Comparison of ENCODE assay signal across 13 cellular contexts in the genomic region with DNA sequence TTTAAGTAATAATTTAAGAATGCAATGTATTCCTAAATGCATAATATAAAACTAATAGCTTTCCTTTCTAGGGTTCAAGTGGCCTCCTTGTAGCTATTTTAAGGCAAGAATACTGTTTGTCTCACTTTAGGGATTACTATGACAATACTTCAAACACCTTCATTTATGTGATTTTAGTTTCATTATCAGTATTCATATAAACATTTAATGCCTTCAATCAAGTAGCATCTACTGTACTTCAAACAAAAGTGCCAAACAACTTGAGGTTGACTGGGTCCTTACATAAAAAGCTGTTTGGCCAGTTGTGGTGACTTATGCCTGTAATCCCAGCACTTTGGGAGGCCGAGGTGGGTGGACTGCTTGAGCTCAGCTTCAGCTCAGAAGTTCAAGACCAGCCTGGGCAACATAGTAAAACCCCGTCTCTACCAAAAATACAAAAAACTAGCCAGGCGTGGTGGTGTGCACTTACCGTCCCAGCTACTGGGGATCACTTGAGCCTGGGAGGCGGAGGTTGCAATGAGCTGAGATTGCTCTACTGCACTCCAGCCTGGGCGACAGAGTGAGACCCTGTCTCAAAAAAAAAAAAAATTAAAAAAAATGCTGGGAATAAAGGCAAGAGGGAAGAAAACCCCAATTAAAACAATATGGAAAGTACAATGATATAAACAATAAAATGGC. TPM values are rescaled to one million over a fixed set of nuclear protein-coding genes. Genes with fewer than 3 reads are reported as not detected.
DNase-seq lines count a peak whose midpoint lies in the region; ATAC-seq and TF ChIP-seq lines count a peak whose summit lies in the region.
"Had no signal": no experiment of that assay in that cellular context is flagged by ENCODE, and none has a peak within 500 bp of the region (broad histone marks: within the 10 kb centered on the region; RNA-seq: fewer than 3 reads in every experiment).

No MANE protein-coding gene starts in this region.

- no peaks in the 10 kb centered on the region for H3K27me3 Mint-ChIP-seq in activated CD4-positive, alpha-beta T cell treated with anti-CD3 and anti-CD28 coated beads, Interleukin-2, amount 10 ng/mL, durations not matched to agents 24 days and 14 days
- H3K27me3 Mint-ChIP-seq in naive thymus-derived CD8-positive, alpha-beta T cell, result no peaks in the 10 kb centered on the region
- H3K27me3 Mint-ChIP-seq: activated CD4-positive, alpha-beta T cell treated with anti-CD3 and anti-CD28 coated beads, Interleukin-2, amount 10 ng/mL, durations not matched to agents 7 days and 5 days had no signal

- ATAC-seq in GM21529 (IDR thresholded peaks at IDR 0.05; ENCODE audit: unreplicated experiment), result peak; percentile 39
- ATAC-seq in HG03469 (IDR thresholded peaks at IDR 0.05; ENCODE audit: unreplicated experiment), result peak; percentile 28
- ATAC-seq in naive thymus-derived CD8-positive, alpha-beta T cell, result peak in 1 of 2 donors; percentile 42
- ATAC-seq: left colon had no signal

- H3K4me3 Mint-ChIP-seq in activated CD4-positive, alpha-beta T cell treated with anti-CD3 and anti-CD28 coated beads, Interleukin-2, amount 10 ng/mL, durations not matched to agents 24 days and 14 days, result peak overlapping the region; percentile 23
- H3K4me3 Mint-ChIP-seq in naive thymus-derived CD8-positive, alpha-beta T cell, result peak overlapping the region in 7 of 10 donors; percentile 28 to 55 (median 36)
- H3K4me3 Mint-ChIP-seq: activated CD4-positive, alpha-beta T cell treated with anti-CD3 and anti-CD28 coated beads, Interleukin-2, amount 10 ng/mL, durations not matched to agents 7 days and 5 days had no signal

- POLR2A ChIA-PET in naive thymus-derived CD8-positive, alpha-beta T cell (lab: Charles Lee), result interaction anchor here (0.9 to 2.6 kb wide), 2 partner anchors 8 to 34 kb away, joined by 5 to 14 read pairs; a partner anchor contains a TSS

- H3K4me1 ChIP-seq in vagina, result peaks cover 55% of the 10 kb centered on the region

- H3K9me3 Mint-ChIP-seq in activated CD4-positive, alpha-beta T cell treated with anti-CD3 and anti-CD28 coated beads, Interleukin-2, amount 10 ng/mL, durations not matched to agents 24 days and 14 days, result no peaks in the 10 kb centered on the region
- no peaks in the 10 kb centered on the region for H3K9me3 Mint-ChIP-seq in naive thymus-derived CD8-positive, alpha-beta T cell
- H3K9me3 Mint-ChIP-seq: activated CD4-positive, alpha-beta T cell treated with anti-CD3 and anti-CD28 coated beads, Interleukin-2, amount 10 ng/mL, durations not matched to agents 7 days and 5 days had no signal

- DNase-seq in activated CD4-positive, alpha-beta T cell treated with anti-CD3 and anti-CD28 coated beads, Interleukin-2, amount 10 ng/mL, durations not matched to agents 24 days and 14 days, result no peak
- no peak for DNase-seq in activated CD4-positive, alpha-beta T cell treated with anti-CD3 and anti-CD28 coated beads, Interleukin-2, amount 50 U/mL, for 4 hours
- peak in 1 of 10 donors; percentile 15 for DNase-seq in naive thymus-derived CD8-positive, alpha-beta T cell
- DNase-seq in vagina (ENCODE audit: extremely low spot score in 2 of 2) (no peak), iPS-NIHi7 (ENCODE audit: extremely low spot score) (no peak), Kasumi-1 (lab: John Stamatoyannopoulos, UW) (no peak)
- DNase-seq: activated CD4-positive, alpha-beta T cell treated with anti-CD3 and anti-CD28 coated beads, Interleukin-2, amount 10 ng/mL, durations not matched to agents 7 days and 5 days; left colon; SHP77 treated with DMSO at 0.1 percent for 48 hours; transverse colon had no signal

- H3K36me3 ChIP-seq in vagina, result no peaks in the 10 kb centered on the region
- H3K36me3 ChIP-seq: transverse colon had no signal

- peak overlapping the region; percentile 78 for H3K27ac Mint-ChIP-seq in activated CD4-positive, alpha-beta T cell treated with anti-CD3 and anti-CD28 coated beads, Interleukin-2, amount 10 ng/mL, durations not matched to agents 24 days and 14 days
- peak overlapping the region in 7 of 10 donors; percentile 6 to 87 (median 66) for H3K27ac Mint-ChIP-seq in naive thymus-derived CD8-positive, alpha-beta T cell
- H3K27ac Mint-ChIP-seq: activated CD4-positive, alpha-beta T cell treated with anti-CD3 and anti-CD28 coated beads, Interleukin-2, amount 10 ng/mL, durations not matched to agents 7 days and 5 days had no signal

- no peak overlapping the region for H3K4me3 ChIP-seq in vagina
- H3K4me3 ChIP-seq: transverse colon had no signal

- peaks cover 35% of the 10 kb centered on the region for H3K36me3 Mint-ChIP-seq in activated CD4-positive, alpha-beta T cell treated with anti-CD3 and anti-CD28 coated beads, Interleukin-2, amount 10 ng/mL, durations not matched to agents 24 days and 14 days (ENCODE audit: low read depth)
- peaks cover 0 to 20% (median 6%) of the 10 kb centered on the region in 3 donors for H3K36me3 Mint-ChIP-seq in naive thymus-derived CD8-positive, alpha-beta T cell

- H3K4me1 Mint-ChIP-seq in activated CD4-positive, alpha-beta T cell treated with anti-CD3 and anti-CD28 coated beads, Interleukin-2, amount 10 ng/mL, durations not matched to agents 24 days and 14 days, result peaks cover 59% of the 10 kb centered on the region
- H3K4me1 Mint-ChIP-seq in naive thymus-derived CD8-positive, alpha-beta T cell, result peaks cover 23 to 86% (median 71%) of the 10 kb centered on the region in 4 donors

- no peak overlapping the region for H3K27ac ChIP-seq in vagina
- H3K27ac ChIP-seq: parathyroid adenoma, transverse colon had no signal

- TF ChIP-seq CTCF in vagina (IDR thresholded peaks at IDR 0.05), result no peak

- TF ChIP-seq POLR2A in vagina (IDR thresholded peaks at IDR 0.05), result no peak

- no peaks in the 10 kb centered on the region for H3K9me3 ChIP-seq in vagina
- H3K9me3 ChIP-seq: transverse colon had no signal

- no peaks in the 10 kb centered on the region for H3K27me3 ChIP-seq in vagina
- H3K27me3 ChIP-seq: transverse colon had no signal

- intact Hi-C loops in activated CD4-positive, alpha-beta T cell treated with anti-CD3 and anti-CD28 coated beads, Interleukin-2, amount 10 ng/mL, durations not matched to agents 24 days and 14 days (cut with micrococcal nuclease), result no loop called here
- intact Hi-C loops in vagina (cut with DNase I), result no loop called here

RNA-seq across cellular contexts. Expression of a gene that starts 9.3 kb away (rescaled TPM):
- 57.4 and 62.6 TPM in 2 replicates for total RNA-seq in activated CD4-positive, alpha-beta T cell treated with anti-CD3 and anti-CD28 coated beads, Interleukin-2, amount 10 ng/mL, durations not matched to agents 24 days and 14 days
- total RNA-seq in naive thymus-derived CD8-positive, alpha-beta T cell, result 10 to 100 TPM; 54.3 to 57.6 TPM
- polyA plus RNA-seq in naive thymus-derived CD8-positive, alpha-beta T cell, result 1 to 10 TPM; 1.7 to 7.4 (median 6.9) TPM
- 20.4 TPM for total RNA-seq in vagina
